Comparison of ENCODE assay signal across 2 cellular contexts in genomic region chr19:13430790-13431582, GRCh38.
A peak's percentile ranks its signal among the peaks of the same experiment; 100 is the strongest.
TF ChIP-seq lines count a peak whose summit lies in the region.

No MANE protein-coding gene starts in this region.

TF ChIP-seq in H1, 55 proteins besides CTCF, POLR2A, EP300 and RAD21 (continued from another document):
- TF ChIP-seq KDM1A (IDR thresholded peaks at IDR 0.05; ENCODE audit: borderline replicate concordance, low read length) (peak; percentile 84), CHD1 (IDR thresholded peaks at IDR 0.05; ENCODE audit: low read depth, low read length) (no peak)

TF ChIP-seq in neural cell, 6 proteins besides CTCF, POLR2A, EP300 and RAD21 (continued from another document):
- TF ChIP-seq POLR2AphosphoS5 (IDR thresholded peaks at IDR 0.05) = no peak
- no peak for TF ChIP-seq TAF1 (IDR thresholded peaks at IDR 0.05; ENCODE audit: low read depth)
- TF ChIP-seq REST (IDR thresholded peaks at IDR 0.05; ENCODE audit: borderline replicate concordance) = no peak
- no peak for TF ChIP-seq EZH2 (IDR thresholded peaks at IDR 0.05; ENCODE audit: borderline replicate concordance, insufficient read depth, low read length, poor library complexity, severe bottlenecking)
TF ChIP-seq in neural cell: peak in this region for 0.
